In genomic region chr2:70103531-70104061, GRCh38 we compare ENCODE assay signal across 9 cellular contexts. TPM values are rescaled to one million over a fixed set of nuclear protein-coding genes. Genes with fewer than 3 reads are reported as not detected.
DNase-seq lines count a peak whose midpoint lies in the region; ATAC-seq and TF ChIP-seq lines count a peak whose summit lies in the region.
"Had no signal": no experiment of that assay in that cellular context is flagged by ENCODE, and none has a peak within 500 bp of the region (broad histone marks: within the 10 kb centered on the region; RNA-seq: fewer than 3 reads in every experiment).

No MANE protein-coding gene starts in this region.

- no peaks in the 10 kb centered on the region for H4K20me1 ChIP-seq in Karpas-422 (ENCODE audit: insufficient read depth, low read depth, low read length)

- H3K9ac ChIP-seq in Karpas-422 (ENCODE audit: low read length), result peak overlapping the region; percentile 66
- no peak overlapping the region for H3K9ac ChIP-seq in duodenal mucosa (ENCODE audit: low read depth in 1 of 2, low read length in 2 of 2)

- H3K27me3 ChIP-seq in Karpas-422 (ENCODE audit: low read length) (no peaks in the 10 kb centered on the region), duodenal mucosa (ENCODE audit: control insufficient read depth in 1 of 2, insufficient read depth in 2 of 2, low read length in 2 of 2) (no peaks in the 10 kb centered on the region), psoas muscle (ENCODE audit: insufficient read depth in 3 of 3, low read length in 2 of 3) (no peaks in the 10 kb centered on the region), right atrium auricular region (no peaks in the 10 kb centered on the region)

- H3K9me3 ChIP-seq in Karpas-422 (ENCODE audit: low read length), result no peaks in the 10 kb centered on the region
- no peaks in the 10 kb centered on the region for H3K9me3 ChIP-seq in duodenal mucosa (ENCODE audit: control insufficient read depth in 1 of 2, low read length in 2 of 2)
- H3K9me3 ChIP-seq in psoas muscle, result no peaks in the 10 kb centered on the region
- H3K9me3 ChIP-seq in right atrium auricular region, result no peaks in the 10 kb centered on the region

- TF ChIP-seq CTCF in psoas muscle (IDR thresholded peaks at IDR 0.05), result no peak
- no peak for TF ChIP-seq CTCF in right atrium auricular region (IDR thresholded peaks at IDR 0.05)

- peak; percentile 77 for DNase-seq in Karpas-422
- no peak for DNase-seq in psoas muscle
- DNase-seq in right atrium auricular region (ENCODE audit: low spot score), result no peak
- no peak for DNase-seq in NCI-H345 treated with DMSO at 0.1 percent for 48 hours (lab: John Stamatoyannopoulos, UW; ENCODE audit: unreplicated experiment)
- DNase-seq: stimulated activated CD4-positive, alpha-beta T cell treated with anti-CD3 and anti-CD28 coated beads, Interleukin-2, amount 100 ng/mL, for 48 hours had no signal

- WGBS in psoas muscle, 3 donors, result 86 to 95% (median 90%) methylated on average over 5 of the region's 5 CpGs

- ATAC-seq in psoas muscle, result no peak
- ATAC-seq in HG03457 (IDR thresholded peaks at IDR 0.05; ENCODE audit: unreplicated experiment), result no peak
- no peak for ATAC-seq in HG03469 (IDR thresholded peaks at IDR 0.05; ENCODE audit: unreplicated experiment)

- intact Hi-C loops in psoas muscle (cut with DNase I), result no loop called here

- H3K36me3 ChIP-seq in Karpas-422 (ENCODE audit: insufficient read depth, low read length) (no peaks in the 10 kb centered on the region), duodenal mucosa (ENCODE audit: control insufficient read depth in 1 of 2, insufficient read depth in 2 of 2, low read length in 2 of 2) (no peaks in the 10 kb centered on the region), psoas muscle (ENCODE audit: insufficient read depth in 1 of 2, low read depth in 1 of 2) (no peaks in the 10 kb centered on the region), right atrium auricular region (no peaks in the 10 kb centered on the region)

- H3K27ac ChIP-seq in Karpas-422 (ENCODE audit: low read length) (peak overlapping the region; percentile 93), duodenal mucosa (ENCODE audit: low read depth, low read length) (peak overlapping the region; percentile 39), psoas muscle (no peak overlapping the region), right atrium auricular region (no peak overlapping the region)

- peak; percentile 15 for TF ChIP-seq POLR2A in GM10847 (IDR thresholded peaks at IDR 0.05; ENCODE audit: extremely low read depth, insufficient read length)

- peak overlapping the region; percentile 70 for H3K4me2 ChIP-seq in Karpas-422 (ENCODE audit: low read depth, low read length, poor library complexity, severe bottlenecking)

- H3K79me2 ChIP-seq in Karpas-422 (ENCODE audit: low read length), result peaks cover 3% of the 10 kb centered on the region; the same call in 1 of the 2 replicates

- peak overlapping the region; percentile 53 for H3K4me3 ChIP-seq in Karpas-422 (ENCODE audit: low read length)
- H3K4me3 ChIP-seq in duodenal mucosa (ENCODE audit: low read depth in 1 of 2, low read length in 2 of 2), result no peak overlapping the region
- peak overlapping the region; percentile 55 for H3K4me3 ChIP-seq in psoas muscle
- no peak overlapping the region for H3K4me3 ChIP-seq in right atrium auricular region

- H3K9me2 ChIP-seq in Karpas-422 (replicated peaks; ENCODE audit: insufficient read depth, low read length), result no peaks in the 10 kb centered on the region

- H3K4me1 ChIP-seq in Karpas-422 (ENCODE audit: low read length) (peaks cover 65% of the 10 kb centered on the region), duodenal mucosa (ENCODE audit: control insufficient read depth in 1 of 2, insufficient read depth in 2 of 2, low read length in 2 of 2) (peaks cover 12 to 23% of the 10 kb centered on the region in 2 donors), psoas muscle (peaks cover 25% of the 10 kb centered on the region), right atrium auricular region (peaks cover 0 to 5% of the 10 kb centered on the region in 2 donors)

- peak overlapping the region; percentile 40 for H2AFZ ChIP-seq in Karpas-422 (ENCODE audit: low read length)

RNA-seq across cellular contexts. Expression of gene PCBP1, which starts 16.3 kb away (rescaled TPM):
- total RNA-seq in Karpas-422 (2014; rRNA removed; shearing (Covaris generic); ENCODE audit: low replicate concordance), result 91.7 and 128 TPM in 2 replicates
- 100 to 1,000 TPM; 423 to 683 (median 522) TPM for total RNA-seq in psoas muscle
- 100 to 1,000 TPM; 522 to 746 (median 549) TPM for polyA plus RNA-seq in psoas muscle
- total RNA-seq in right atrium auricular region, result 100 to 1,000 TPM; 121 to 147 TPM

Comparison
In these comparisons a context has a peak if more than half of its experiments do, and no peak if none do; other contexts are left out.
1. H3K27ac ChIP-seq: peak in Karpas-422 (single experiment) and duodenal mucosa (single experiment); none in psoas muscle (single experiment) and right atrium auricular region (0 of 2).
2. H3K4me3 ChIP-seq: peak in Karpas-422 (single experiment) and psoas muscle (single experiment); none in duodenal mucosa (0 of 2) and right atrium auricular region (0 of 2).